9 cellular contexts compared by ENCODE assay signal in the genomic region with DNA sequence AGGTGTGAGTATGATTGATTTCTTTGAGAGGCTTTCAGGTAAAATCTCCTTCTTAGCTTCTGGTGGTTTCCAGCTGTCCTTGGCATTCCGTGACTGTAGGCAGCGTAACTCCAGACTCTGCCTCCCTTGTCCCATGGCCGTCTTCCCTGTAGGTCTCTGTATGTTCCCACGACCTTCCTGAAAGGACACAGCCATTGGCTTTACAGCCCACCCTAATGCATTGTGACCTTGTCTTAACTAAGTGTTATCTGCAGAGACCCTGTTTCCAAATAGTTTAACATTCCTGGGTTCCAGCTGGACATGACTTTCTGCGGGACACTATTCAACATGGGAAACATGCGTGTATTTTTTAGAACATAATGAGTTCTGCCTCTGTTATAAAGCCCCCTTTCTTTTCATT. TPM values are rescaled to one million over a fixed set of nuclear protein-coding genes. Genes with fewer than 3 reads are reported as not detected.
"Had no signal": no experiment of that assay in that cellular context is flagged by ENCODE, and none has a peak within 500 bp of the region (broad histone marks: within the 10 kb centered on the region; RNA-seq: fewer than 3 reads in every experiment).

No MANE protein-coding gene starts in this region.

RNA-seq across cellular contexts. Expression of gene CDRT15L2, which starts 49.4 kb away (rescaled TPM):
- total RNA-seq: colonic mucosa, endothelial cell of umbilical vein, esophagus squamous epithelium, fibroblast of villous mesenchyme, glomerular endothelial cell, liver, right atrium auricular region, SJSA1, skeletal muscle tissue had no signal
- polyA plus RNA-seq: endothelial cell of umbilical vein, liver had no signal
